ENCODE assay signal across 13 cellular contexts in genomic region chr5:59197911-59198310, GRCh38.
DNase-seq lines count a peak whose midpoint lies in the region; ATAC-seq and TF ChIP-seq lines count a peak whose summit lies in the region.
"Had no signal": no experiment of that assay in that cellular context is flagged by ENCODE, and none has a peak within 500 bp of the region (broad histone marks: within the 10 kb centered on the region; RNA-seq: fewer than 3 reads in every experiment).

No MANE protein-coding gene starts in this region.

- TF ChIP-seq CTCF in fibroblast of villous mesenchyme (IDR thresholded peaks at IDR 0.05; ENCODE audit: insufficient read depth, low read depth, low read length) (no peak), gastrocnemius medialis (IDR thresholded peaks at IDR 0.05 in 4 of 5, conservative IDR thresholded peaks at IDR 0.05 in 1 of 5) (no peak)

- H3K9ac ChIP-seq in adipocyte (ENCODE audit: low read length) = no peak overlapping the region
- H3K9ac ChIP-seq: BLaER1 treated with 17β-estradiol and CSF1 and Interleukin-3, amounts not matched to agents 10 nM and 100 nM had no signal

- H3K9me3 ChIP-seq in adipocyte (ENCODE audit: control insufficient read depth, low read length) (no peaks in the 10 kb centered on the region), gastrocnemius medialis (no peaks in the 10 kb centered on the region)
- H3K9me3 ChIP-seq: BLaER1 treated with 17β-estradiol and CSF1 and Interleukin-3, amounts not matched to agents 10 nM and 100 nM had no signal

- no peak overlapping the region for H3K4me3 Mint-ChIP-seq in activated T-cell treated with anti-CD3 and anti-CD28 coated beads, Interleukin-2, amount 50 U/mL, for 72 hours
- H3K4me3 Mint-ChIP-seq in activated T-cell treated with anti-CD3 and anti-CD28 coated beads, Interleukin-2, amount 50 U/mL, for 24 hours = no peak overlapping the region
- H3K4me3 Mint-ChIP-seq: CD4-positive, CD25-positive, alpha-beta regulatory T cell had no signal

- H3K36me3 ChIP-seq in adipocyte (ENCODE audit: control insufficient read depth, insufficient read depth, low read length, severe bottlenecking) (no peaks in the 10 kb centered on the region), gastrocnemius medialis (no peaks in the 10 kb centered on the region)
- H3K36me3 ChIP-seq: BLaER1 treated with 17β-estradiol and CSF1 and Interleukin-3, amounts not matched to agents 10 nM and 100 nM had no signal

- no peak for TF ChIP-seq POLR2A in gastrocnemius medialis (IDR thresholded peaks at IDR 0.05)

- no peaks in the 10 kb centered on the region for H3K9me3 Mint-ChIP-seq in activated T-cell treated with anti-CD3 and anti-CD28 coated beads, Interleukin-2, amount 50 U/mL, for 72 hours
- no peaks in the 10 kb centered on the region for H3K9me3 Mint-ChIP-seq in activated T-cell treated with anti-CD3 and anti-CD28 coated beads, Interleukin-2, amount 50 U/mL, for 24 hours

- H3K36me3 Mint-ChIP-seq in activated T-cell treated with anti-CD3 and anti-CD28 coated beads, Interleukin-2, amount 50 U/mL, for 72 hours (ENCODE audit: insufficient read depth in 2 of 2) = no peaks in the 10 kb centered on the region
- H3K36me3 Mint-ChIP-seq in activated T-cell treated with anti-CD3 and anti-CD28 coated beads, Interleukin-2, amount 50 U/mL, for 24 hours (ENCODE audit: low read depth) = no peaks in the 10 kb centered on the region
- H3K36me3 Mint-ChIP-seq: CD4-positive, CD25-positive, alpha-beta regulatory T cell had no signal

- H3K27ac Mint-ChIP-seq in activated T-cell treated with anti-CD3 and anti-CD28 coated beads, Interleukin-2, amount 50 U/mL, for 72 hours = peak overlapping the region; percentile 1
- H3K27ac Mint-ChIP-seq in activated T-cell treated with anti-CD3 and anti-CD28 coated beads, Interleukin-2, amount 50 U/mL, for 24 hours = no peak overlapping the region
- H3K27ac Mint-ChIP-seq: CD4-positive, CD25-positive, alpha-beta regulatory T cell had no signal

- in situ Hi-C loops in gastrocnemius medialis (cut with MboI; ENCODE audit: low sequenced_read_pairs in 4 of 4) = loop anchor here in 3 of 4 donors (10.0 to 25.0 kb wide), 3 partner anchors 177 to 477 kb away; no protein-coding TSS in a partner anchor

- peaks cover 11% of the 10 kb centered on the region for H3K4me1 Mint-ChIP-seq in activated T-cell treated with anti-CD3 and anti-CD28 coated beads, Interleukin-2, amount 50 U/mL, for 72 hours (ENCODE audit: low read depth)
- H3K4me1 Mint-ChIP-seq in activated T-cell treated with anti-CD3 and anti-CD28 coated beads, Interleukin-2, amount 50 U/mL, for 24 hours (ENCODE audit: low read depth) = peaks cover 6% of the 10 kb centered on the region
- H3K4me1 Mint-ChIP-seq: CD4-positive, CD25-positive, alpha-beta regulatory T cell had no signal

- H3K27ac ChIP-seq in gastrocnemius medialis = peak overlapping the region; percentile 67 to 78 (median 73)
- H3K27ac ChIP-seq: BLaER1 treated with 17β-estradiol and CSF1 and Interleukin-3, amounts not matched to agents 10 nM and 100 nM had no signal

- H3K4me3 ChIP-seq in adipocyte (ENCODE audit: low read length) = no peak overlapping the region
- H3K4me3 ChIP-seq in fibroblast of villous mesenchyme (ENCODE audit: low read depth, low read length) = no peak overlapping the region
- no peak overlapping the region for H3K4me3 ChIP-seq in gastrocnemius medialis
- H3K4me3 ChIP-seq: BLaER1 treated with 17β-estradiol and CSF1 and Interleukin-3, amounts not matched to agents 10 nM and 100 nM had no signal

- H3K4me1 ChIP-seq in adipocyte (ENCODE audit: control insufficient read depth, insufficient read depth, low read length) (no peaks in the 10 kb centered on the region), gastrocnemius medialis (peaks cover 29 to 45% of the 10 kb centered on the region in 2 donors)
- H3K4me1 ChIP-seq: BLaER1 treated with 17β-estradiol and CSF1 and Interleukin-3, amounts not matched to agents 10 nM and 100 nM had no signal

- intact Hi-C loops in gastrocnemius medialis (cut with DNase I; ENCODE audit: low total_unique reads) = no loop called here

- H3K27me3 Mint-ChIP-seq in activated T-cell treated with anti-CD3 and anti-CD28 coated beads, Interleukin-2, amount 50 U/mL, for 72 hours (ENCODE audit: low read depth) = no peaks in the 10 kb centered on the region
- H3K27me3 Mint-ChIP-seq in activated T-cell treated with anti-CD3 and anti-CD28 coated beads, Interleukin-2, amount 50 U/mL, for 24 hours = peaks cover 2% of the 10 kb centered on the region

- no peak for DNase-seq in activated T-cell treated with anti-CD3 and anti-CD28 coated beads, Interleukin-2, amount 50 U/mL, for 72 hours
- DNase-seq in activated T-cell treated with anti-CD3 and anti-CD28 coated beads, Interleukin-2, amount 50 U/mL, for 24 hours = no peak
- peak; percentile 33 for DNase-seq in adipocyte (ENCODE audit: low read depth)
- DNase-seq in fibroblast of villous mesenchyme (ENCODE audit: low read depth) = peak; percentile 39
- no peak for DNase-seq in gastrocnemius medialis
- DNase-seq in nucleus accumbens (lab: John Stamatoyannopoulos, UW) = no peak
- DNase-seq in NCI-H2081 treated with DMSO at 0.1 percent for 48 hours (lab: John Stamatoyannopoulos, UW) = no peak
- no peak for DNase-seq in A172 (ENCODE audit: low spot score)
- DNase-seq: ACHN; CD4-positive, CD25-positive, alpha-beta regulatory T cell; DMS53 had no signal

- H3K27me3 ChIP-seq in adipocyte (replicated peaks; ENCODE audit: control insufficient read depth, insufficient read depth, low read length) (no peaks in the 10 kb centered on the region), gastrocnemius medialis (no peaks in the 10 kb centered on the region)
- H3K27me3 ChIP-seq: BLaER1 treated with 17β-estradiol and CSF1 and Interleukin-3, amounts not matched to agents 10 nM and 100 nM had no signal

- no peak for ATAC-seq in activated T-cell treated with anti-CD3 and anti-CD28 coated beads, Interleukin-2, amount 50 U/mL, for 72 hours (replicated peaks in 1 of 2)
- no peak for ATAC-seq in gastrocnemius medialis
- ATAC-seq: HCT116 had no signal

Comparison
In these comparisons a context has a peak if more than half of its experiments do, and no peak if none do; other contexts are left out.
1. DNase-seq: peak in adipocyte (single experiment) and fibroblast of villous mesenchyme (single experiment); none in activated T-cell treated with anti-CD3 and anti-CD28 coated beads, Interleukin-2, amount 50 U/mL, for 72 hours (0 of 2), activated T-cell treated with anti-CD3 and anti-CD28 coated beads, Interleukin-2, amount 50 U/mL, for 24 hours (single experiment), gastrocnemius medialis (0 of 2), nucleus accumbens (0 of 56), NCI-H2081 treated with DMSO at 0.1 percent for 48 hours (single experiment) and A172 (single experiment).